In the genomic region with DNA sequence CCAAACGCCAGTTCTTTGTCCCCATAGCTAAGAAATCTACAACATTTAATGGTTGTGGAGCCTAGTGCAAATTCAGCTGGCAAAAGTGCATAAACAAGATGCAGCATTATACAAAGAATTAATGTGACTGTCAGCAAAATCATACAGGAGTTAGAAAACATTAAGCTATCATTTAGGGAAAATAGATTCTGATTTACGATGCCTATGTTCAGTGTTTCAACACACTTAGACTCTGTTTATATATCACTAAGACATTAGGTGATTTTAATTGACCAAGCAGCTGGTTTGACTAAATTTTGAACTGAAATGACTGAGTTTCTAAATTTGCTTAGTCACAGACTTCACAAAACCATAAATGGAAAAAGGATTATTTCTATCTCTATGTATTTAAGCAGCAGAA, we compare ENCODE assay signal across 13 cellular contexts.
"Had no signal": no experiment of that assay in that cellular context is flagged by ENCODE, and none has a peak within 500 bp of the region (broad histone marks: within the 10 kb centered on the region; RNA-seq: fewer than 3 reads in every experiment).

No MANE protein-coding gene starts in this region.

- DNase-seq: activated CD4-positive, alpha-beta T cell treated with anti-CD3 and anti-CD28 coated beads for 48 hours; activated CD8-positive, alpha-beta memory T cell treated with anti-CD3 and anti-CD28 coated beads, Interleukin-2, amount 50 U/mL, for 48 hours; activated CD8-positive, alpha-beta T cell treated with anti-CD3 and anti-CD28 coated beads, Interleukin-2, amount 10 ng/mL, durations not matched to agents 7 days and 5 days; activated naive CD4-positive, alpha-beta T cell; heart left ventricle; left colon; mucosa of descending colon; naive thymus-derived CD8-positive, alpha-beta T cell; retina; stimulated activated CD4-positive, alpha-beta T cell treated with anti-CD3 and anti-CD28 coated beads, Interleukin-15, amount 100 ng/mL, for 24 hours; stimulated activated CD4-positive, alpha-beta T cell treated with anti-CD3 and anti-CD28 coated beads, Interleukin-4, amount 100 ng/mL, for 24 hours; testis; upper lobe of right lung had no signal
